ENCODE assay signal across 31 cellular contexts in the genomic region with DNA sequence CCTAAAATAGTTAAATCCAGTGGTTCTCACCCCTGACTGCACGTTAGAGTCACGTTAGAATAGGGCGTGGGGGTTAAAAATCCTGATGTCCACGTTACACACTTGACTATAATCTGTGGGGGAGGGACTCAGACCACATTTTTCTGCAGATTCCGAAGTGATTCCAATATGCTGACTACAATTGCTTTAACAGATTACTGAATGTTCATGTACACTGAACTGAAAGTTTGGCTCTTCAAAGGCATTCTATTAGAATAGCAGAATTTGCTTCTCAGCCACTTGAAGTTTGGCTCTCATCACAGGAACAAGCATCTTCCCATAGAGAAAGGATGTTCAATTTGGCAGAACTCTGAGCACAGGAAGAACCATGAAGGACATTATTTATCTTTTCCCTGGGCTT.
A peak's percentile ranks its signal among the peaks of the same experiment; 100 is the strongest.
DNase-seq lines count a peak whose midpoint lies in the region; ATAC-seq and TF ChIP-seq lines count a peak whose summit lies in the region.
"Had no signal": no experiment of that assay in that cellular context is flagged by ENCODE, and none has a peak within 500 bp of the region (broad histone marks: within the 10 kb centered on the region; RNA-seq: fewer than 3 reads in every experiment).

No MANE protein-coding gene starts in this region.

- no peak for TF ChIP-seq CTCF in GM13976 (IDR thresholded peaks at IDR 0.05; ENCODE audit: borderline replicate concordance, control extremely low read depth, extremely low read depth, insufficient read depth, missing control alignments)

- no peaks in the 10 kb centered on the region for H3K4me1 ChIP-seq in right cardiac atrium (ENCODE audit: control insufficient read depth, insufficient read depth, low read length)
- H3K4me1 ChIP-seq: HAP-1, heart right ventricle, parathyroid adenoma, spleen had no signal

- in situ Hi-C loops in GM13976 (cut with MboI; ENCODE audit: low sequenced_read_pairs, unreplicated experiment): no loop called here

- 36% methylated on average over 5 of the region's 5 CpGs for WGBS in right cardiac atrium

- H3K9me3 ChIP-seq in right cardiac atrium (ENCODE audit: control insufficient read depth, low read length): no peaks in the 10 kb centered on the region
- H3K9me3 ChIP-seq: HAP-1, heart right ventricle, spleen had no signal

- DNase-seq in GM03348 (ENCODE audit: low spot score) (peak; percentile 45), amniotic epithelial cell (ENCODE audit: low read depth) (peak; percentile 10), fibroblast of peridontal ligament (ENCODE audit: extremely low read depth) (peak; percentile 54), skeletal muscle cell (ENCODE audit: low read depth) (peak; percentile 5), GM13976 (ENCODE audit: low spot score) (no peak), A172 (ENCODE audit: low spot score) (no peak), right cardiac atrium (no peak)
- DNase-seq: activated CD4-positive, alpha-beta T cell treated with anti-CD3 and anti-CD28 coated beads for 36 hours; activated CD8-positive, alpha-beta T cell treated with anti-CD3 and anti-CD28 coated beads for 36 hours; activated naive CD4-positive, alpha-beta T cell treated with anti-CD3 and anti-CD28 coated beads, Interleukin-2, amount 50 U/mL, for 16 hours; CD4-positive, alpha-beta memory T cell; effector memory CD4-positive, alpha-beta T cell; heart right ventricle; Kasumi-1; kidney glomerular epithelial cell; NCI-H1417; NCI-H2081; NCI-H345; NCI-H774; retina; spleen; stimulated activated CD4-positive, alpha-beta T cell treated with anti-CD3 and anti-CD28 coated beads, Interleukin-2, amount 100 ng/mL, for 24 hours; stimulated activated naive CD8-positive, alpha-beta T cell treated with anti-CD3 and anti-CD28 coated beads, Interleukin-15, Interleukin-2, amounts not matched to agents 100 U/mL and 50 U/mL, for 24 hours had no signal

- no peak for ATAC-seq in HG03354 (IDR thresholded peaks at IDR 0.05; ENCODE audit: poor library complexity, severe bottlenecking, unreplicated experiment)
- ATAC-seq in right cardiac atrium: no peak
- ATAC-seq: activated CD4-positive, alpha-beta T cell treated with anti-CD3 and anti-CD28 coated beads for 36 hours; activated CD8-positive, alpha-beta T cell treated with anti-CD3 and anti-CD28 coated beads for 36 hours; GM12878; heart right ventricle; stimulated activated naive CD8-positive, alpha-beta T cell treated with anti-CD3 and anti-CD28 coated beads, Interleukin-15, Interleukin-2, amounts not matched to agents 100 U/mL and 50 U/mL, for 24 hours had no signal

- intact Hi-C loops in right cardiac atrium (cut with DNase I): no loop called here

- H3K4me3 ChIP-seq in skeletal muscle cell (ENCODE audit: low read depth, low read length): no peak overlapping the region
- no peak overlapping the region for H3K4me3 ChIP-seq in right cardiac atrium (ENCODE audit: low read length)
- H3K4me3 ChIP-seq: cardiac muscle cell, coronary artery, GM12878, HAP-1, heart right ventricle, lung, spleen had no signal

- H3K27me3 ChIP-seq in right cardiac atrium (ENCODE audit: control insufficient read depth, insufficient read depth): no peaks in the 10 kb centered on the region
- H3K27me3 ChIP-seq: cardiac muscle cell, heart right ventricle, spleen had no signal

- H3K27ac ChIP-seq in right cardiac atrium (ENCODE audit: low read length): no peak overlapping the region
- H3K27ac ChIP-seq: cardiac muscle cell, coronary artery, epithelial cell of prostate, heart right ventricle, parathyroid adenoma, spleen had no signal

Comparison
In these comparisons a context has a peak if more than half of its experiments do, and no peak if none do; other contexts are left out.
1. DNase-seq: peak in GM03348 (single experiment), amniotic epithelial cell (single experiment), fibroblast of peridontal ligament (single experiment) and skeletal muscle cell (single experiment); none in GM13976 (single experiment), A172 (single experiment) and right cardiac atrium (0 of 3).